In the genomic region with DNA sequence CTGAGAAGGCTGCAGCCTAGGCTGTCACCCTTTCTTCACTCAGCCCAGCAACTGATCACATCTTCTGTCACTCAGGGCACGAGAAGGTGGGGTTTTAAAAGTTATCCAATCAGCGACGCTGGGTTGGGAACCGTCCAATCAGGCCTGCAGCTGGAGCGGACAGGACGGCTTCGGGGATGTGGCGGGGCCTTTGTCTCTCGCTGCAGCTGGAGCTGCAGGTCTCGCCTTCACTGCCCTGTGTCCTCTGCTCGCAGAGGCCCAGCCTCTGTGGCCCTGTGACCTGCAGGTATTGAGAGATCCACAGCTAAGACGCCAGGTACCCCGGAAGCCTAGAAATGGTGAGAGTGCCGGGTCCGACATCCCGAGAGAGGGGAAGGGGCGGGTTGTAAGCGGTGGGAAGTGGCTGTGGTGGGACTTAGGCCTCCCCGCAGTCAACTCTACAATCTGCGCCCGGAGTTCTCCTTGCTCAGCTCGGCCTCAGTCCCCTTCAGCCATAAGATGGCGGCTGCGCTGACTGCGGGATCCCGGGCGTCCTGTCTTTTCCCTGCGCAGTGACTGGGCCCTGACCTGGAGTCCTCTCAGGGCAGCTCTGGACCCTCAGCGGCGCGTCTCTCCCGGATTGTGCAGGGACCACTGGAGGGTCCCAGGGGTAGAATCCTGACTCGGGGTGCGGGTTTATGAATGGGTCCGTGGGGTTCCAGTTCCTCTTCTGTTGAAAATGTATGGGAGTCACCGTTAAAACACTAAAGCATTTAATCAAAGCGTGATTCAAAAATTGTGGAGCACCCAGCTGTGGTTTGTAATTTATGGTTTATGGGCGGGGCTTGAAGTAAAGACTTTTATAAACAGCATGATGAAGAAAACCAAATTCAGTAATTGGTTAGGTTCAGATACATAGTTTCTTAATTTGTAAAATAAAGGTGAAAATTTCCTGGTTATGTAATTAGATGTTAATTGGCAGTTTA, we compare ENCODE assay signal across 8 cellular contexts. TPM values are rescaled to one million over a fixed set of nuclear protein-coding genes. Genes with fewer than 3 reads are reported as not detected.
DNase-seq lines count a peak whose midpoint lies in the region; ATAC-seq and TF ChIP-seq lines count a peak whose summit lies in the region.

A gene (plus strand): TSS at position 193 of the 965 bp plus-strand sequence. CDS start 16,066 bp downstream, outside the sequence.

- no peaks in the 10 kb centered on the region for H3K9me3 ChIP-seq in mucosa of descending colon

- H3K4me1 ChIP-seq in mucosa of descending colon (ENCODE audit: low read depth), result no peaks in the 10 kb centered on the region

- TF ChIP-seq CTCF in epithelial cell of esophagus (IDR thresholded peaks at IDR 0.05; ENCODE audit: insufficient read depth, low read depth, low read length, missing control alignments) (no peak), mucosa of descending colon (IDR thresholded peaks at IDR 0.05) (no peak)

- peak; percentile 97 for ATAC-seq in GM19395 (IDR thresholded peaks at IDR 0.05; ENCODE audit: unreplicated experiment)
- ATAC-seq in HG03565 (IDR thresholded peaks at IDR 0.05; ENCODE audit: unreplicated experiment), result peak; percentile 95
- peak; percentile 100 for ATAC-seq in mucosa of descending colon

- peak; percentile 15 to 88 (median 78) for DNase-seq in C1 segment of cervical spinal cord (lab: John Stamatoyannopoulos, UW)
- DNase-seq in NOMO-1 treated with dmso at 0.1 percent for 144 hours (lab: John Stamatoyannopoulos, UW; ENCODE audit: unreplicated experiment), result peak; percentile 61
- peak; percentile 66 for DNase-seq in activated CD8-positive, alpha-beta memory T cell treated with anti-CD3 and anti-CD28 coated beads, Interleukin-2, amount 50 U/mL, for 4 hours
- DNase-seq in epithelial cell of esophagus (ENCODE audit: low read depth), result peak; percentile 96
- peak; percentile 80 to 93 (median 87) for DNase-seq in mucosa of descending colon
- DNase-seq in stimulated activated CD8-positive, alpha-beta memory T cell treated with anti-CD3 and anti-CD28 coated beads, Interleukin-4, amount 100 ng/mL, for 1 hour (ENCODE audit: low read depth in 2 of 2, low spot score in 1 of 2), result peak; percentile 38 to 68

- H3K36me3 ChIP-seq in mucosa of descending colon (ENCODE audit: low read depth), result no peaks in the 10 kb centered on the region

- H3K4me3 ChIP-seq in epithelial cell of esophagus (ENCODE audit: low read length) (peak within 1 kb of the TSS; percentile 81), mucosa of descending colon (peak within 1 kb of the TSS; percentile 12)

- intact Hi-C loops in mucosa of descending colon (cut with DNase I, micrococcal nuclease), result no loop called here

RNA-seq across cellular contexts. Expression of the gene that starts here (rescaled TPM):
- 10 to 100 TPM in 1 of 3 donors, 1 to 10 TPM in 2; 4.5 to 10.2 (median 7.3) TPM for total RNA-seq in mucosa of descending colon

Comparison
In these comparisons a context has a peak if more than half of its experiments do, and no peak if none do; other contexts are left out.
1. Peak in every context shown above with its lines: DNase-seq, ATAC-seq and H3K4me3 ChIP-seq.